In genomic region chr11:46597609-46598219, GRCh38 we compare ENCODE assay signal across 13 cellular contexts. TPM values are rescaled to one million over a fixed set of nuclear protein-coding genes. Genes with fewer than 3 reads are reported as not detected.
DNase-seq lines count a peak whose midpoint lies in the region; ATAC-seq and TF ChIP-seq lines count a peak whose summit lies in the region.
"Had no signal": no experiment of that assay in that cellular context is flagged by ENCODE, and none has a peak within 500 bp of the region (broad histone marks: within the 10 kb centered on the region; RNA-seq: fewer than 3 reads in every experiment).

No MANE protein-coding gene starts in this region.

- H3K27ac Mint-ChIP-seq in CD4-positive, alpha-beta T cell, result no peak overlapping the region
- H3K27ac Mint-ChIP-seq in activated CD8-positive, alpha-beta T cell treated with anti-CD3 and anti-CD28 coated beads for 36 hours, result peak overlapping the region; percentile 26
- H3K27ac Mint-ChIP-seq: T-cell had no signal

- H3K4me3 Mint-ChIP-seq in CD4-positive, alpha-beta T cell, result peak overlapping the region; percentile 34
- no peak overlapping the region for H3K4me3 Mint-ChIP-seq in activated CD8-positive, alpha-beta T cell treated with anti-CD3 and anti-CD28 coated beads for 36 hours
- H3K4me3 Mint-ChIP-seq: T-cell had no signal

- H3K4me1 Mint-ChIP-seq in CD4-positive, alpha-beta T cell (ENCODE audit: low read depth), result peaks cover 16% of the 10 kb centered on the region
- peaks cover 13% of the 10 kb centered on the region for H3K4me1 Mint-ChIP-seq in activated CD8-positive, alpha-beta T cell treated with anti-CD3 and anti-CD28 coated beads for 36 hours (ENCODE audit: low read depth)

- no peak for ATAC-seq in CD4-positive, alpha-beta T cell (ENCODE audit: poor library complexity)
- ATAC-seq in activated CD8-positive, alpha-beta T cell treated with anti-CD3 and anti-CD28 coated beads for 36 hours, result no peak
- ATAC-seq: Panc1, T-cell had no signal

- intact Hi-C loops in CD4-positive, alpha-beta T cell (cut with DNase I, micrococcal nuclease), result loop anchor here in 1 of 2 experiments (10.0 kb wide), 1 partner anchor 337 kb away; the partner anchor contains the start of gene CSTPP1
- intact Hi-C loops in activated CD8-positive, alpha-beta T cell treated with anti-CD3 and anti-CD28 coated beads for 36 hours (cut with micrococcal nuclease), result no loop called here

- POLR2A ChIA-PET in CD4-positive, alpha-beta T cell (lab: Charles Lee), result no interaction called here
- POLR2A ChIA-PET in activated CD8-positive, alpha-beta T cell treated with anti-CD3 and anti-CD28 coated beads for 36 hours (lab: Charles Lee), result no interaction called here

- peaks cover 15% of the 10 kb centered on the region for H3K36me3 Mint-ChIP-seq in CD4-positive, alpha-beta T cell (ENCODE audit: low read depth)
- H3K36me3 Mint-ChIP-seq in activated CD8-positive, alpha-beta T cell treated with anti-CD3 and anti-CD28 coated beads for 36 hours (ENCODE audit: low read depth), result no peaks in the 10 kb centered on the region

- no peaks in the 10 kb centered on the region for H3K27me3 Mint-ChIP-seq in CD4-positive, alpha-beta T cell
- H3K27me3 Mint-ChIP-seq in activated CD8-positive, alpha-beta T cell treated with anti-CD3 and anti-CD28 coated beads for 36 hours, result no peaks in the 10 kb centered on the region
- H3K27me3 Mint-ChIP-seq: T-cell had no signal

- TF ChIP-seq CTCF in CD4-positive, alpha-beta T cell (IDR thresholded peaks at IDR 0.05), result no peak
- TF ChIP-seq CTCF in activated CD8-positive, alpha-beta T cell treated with anti-CD3 and anti-CD28 coated beads for 36 hours (IDR thresholded peaks at IDR 0.05), result no peak
- no peak for TF ChIP-seq CTCF in foreskin fibroblast (IDR thresholded peaks at IDR 0.05; ENCODE audit: low read depth, low read length)

- no peak overlapping the region for H3K27ac ChIP-seq in CD4-positive, alpha-beta T cell (ENCODE audit: low read depth, low read length)

- H3K4me3 ChIP-seq in foreskin fibroblast (ENCODE audit: low read depth in 1 of 2, low read length in 2 of 2), result no peak overlapping the region

- no peaks in the 10 kb centered on the region for H3K27me3 ChIP-seq in CD4-positive, alpha-beta T cell (ENCODE audit: control insufficient read depth, insufficient read depth, low read length)

- H3K9me3 ChIP-seq in CD4-positive, alpha-beta T cell (ENCODE audit: control insufficient read depth, low read length), result no peaks in the 10 kb centered on the region

- no peaks in the 10 kb centered on the region for H3K9me3 Mint-ChIP-seq in CD4-positive, alpha-beta T cell
- H3K9me3 Mint-ChIP-seq in activated CD8-positive, alpha-beta T cell treated with anti-CD3 and anti-CD28 coated beads for 36 hours, result no peaks in the 10 kb centered on the region
- H3K9me3 Mint-ChIP-seq: T-cell had no signal

- CTCF ChIA-PET in CD4-positive, alpha-beta T cell (lab: Charles Lee), result no interaction called here
- CTCF ChIA-PET in activated CD8-positive, alpha-beta T cell treated with anti-CD3 and anti-CD28 coated beads for 36 hours (lab: Charles Lee), result no interaction called here

- DNase-seq in CD4-positive, alpha-beta T cell, result no peak
- peak; percentile 77 for DNase-seq in HT1080 (ENCODE audit: low read depth)
- DNase-seq in activated CD8-positive, alpha-beta T cell treated with anti-CD3 and anti-CD28 coated beads for 36 hours, result no peak
- DNase-seq in foreskin fibroblast, result peak; percentile 21 to 49
- no peak for DNase-seq in activated naive CD4-positive, alpha-beta T cell treated with anti-CD3 and anti-CD28 coated beads, Interleukin-2, amount 50 U/mL, for 16 hours
- no peak for DNase-seq in HuH-7.5 (ENCODE audit: low spot score)
- no peak for DNase-seq in activated gamma-delta T cell (lab: John Stamatoyannopoulos, UW)
- no peak for DNase-seq in CD1c-positive myeloid dendritic cell (ENCODE audit: extremely low spot score)
- DNase-seq: activated CD4-positive, alpha-beta T cell treated with anti-CD3 and anti-CD28 coated beads, Interleukin-2, amount 50 U/mL, for 1 hour; NCI-H187; NCI-H524 treated with DMSO at 0.1 percent for 48 hours; T-cell had no signal

RNA-seq across cellular contexts. Expression of gene AMBRA1, which starts 3.9 kb away (rescaled TPM):
- total RNA-seq in CD4-positive, alpha-beta T cell, result 10 to 100 TPM; 29.4 to 31.9 TPM
- 15.3 and 17.2 TPM in 2 replicates for total RNA-seq in HT1080 (2014; rRNA removed; shearing (Covaris generic))
- polyA plus RNA-seq in HT1080 (2015; cell fraction: cytosol; rRNA removed), result 9.2 and 12.1 TPM in 2 replicates
- polyA plus RNA-seq in HT1080 (2015; cell fraction: nucleus; rRNA removed), result 20.5 and 27.2 TPM in 2 replicates
- total RNA-seq in activated CD8-positive, alpha-beta T cell treated with anti-CD3 and anti-CD28 coated beads for 36 hours, result 10 to 100 TPM; 24.0 to 24.1 TPM

RNA-seq across cellular contexts. Expression of gene HARBI1, which starts 19.3 kb away (rescaled TPM):
- total RNA-seq in CD4-positive, alpha-beta T cell, result 10 to 100 TPM; 18.2 to 18.7 TPM
- total RNA-seq in HT1080 (2014; rRNA removed; shearing (Covaris generic)), result 4.5 TPM in 2 replicates
- polyA plus RNA-seq in HT1080 (2015; cell fraction: cytosol; rRNA removed), result 4.2 and 4.5 TPM in 2 replicates
- polyA plus RNA-seq in HT1080 (2015; cell fraction: nucleus; rRNA removed), result 3.7 and 5.3 TPM in 2 replicates
- total RNA-seq in activated CD8-positive, alpha-beta T cell treated with anti-CD3 and anti-CD28 coated beads for 36 hours, result 1 to 10 TPM; 3.1 to 3.3 TPM

RNA-seq across cellular contexts. Expression of gene ATG13, which starts 19.6 kb away (rescaled TPM):
- total RNA-seq in CD4-positive, alpha-beta T cell, result 100 to 1,000 TPM in 1 of 2 experiments, 10 to 100 TPM in 1; 95.7 to 102 TPM
- 68.6 and 117 TPM in 2 replicates for total RNA-seq in HT1080 (2014; rRNA removed; shearing (Covaris generic))
- 54.8 and 61.7 TPM in 2 replicates for polyA plus RNA-seq in HT1080 (2015; cell fraction: cytosol; rRNA removed)
- polyA plus RNA-seq in HT1080 (2015; cell fraction: nucleus; rRNA removed), result 73.1 and 78.6 TPM in 2 replicates
- total RNA-seq in activated CD8-positive, alpha-beta T cell treated with anti-CD3 and anti-CD28 coated beads for 36 hours, result 10 to 100 TPM; 53.4 to 61.2 TPM

Comparison
In these comparisons a context has a peak if more than half of its experiments do, and no peak if none do; other contexts are left out.
1. DNase-seq: peak in HT1080 (single experiment) and foreskin fibroblast (2 of 2); none in CD4-positive, alpha-beta T cell (0 of 10), activated CD8-positive, alpha-beta T cell treated with anti-CD3 and anti-CD28 coated beads for 36 hours (single experiment), activated naive CD4-positive, alpha-beta T cell treated with anti-CD3 and anti-CD28 coated beads, Interleukin-2, amount 50 U/mL, for 16 hours (single experiment), HuH-7.5 (single experiment), activated gamma-delta T cell (single experiment) and CD1c-positive myeloid dendritic cell (single experiment).